Comparison of ENCODE assay signal across 12 cellular contexts in genomic region chr1:206716519-206717236, GRCh38. TPM values are rescaled to one million over a fixed set of nuclear protein-coding genes. Genes with fewer than 3 reads are reported as not detected.
A peak's percentile ranks its signal among the peaks of the same experiment; 100 is the strongest.
DNase-seq lines count a peak whose midpoint lies in the region; ATAC-seq and TF ChIP-seq lines count a peak whose summit lies in the region.
"Had no signal": no experiment of that assay in that cellular context is flagged by ENCODE, and none has a peak within 500 bp of the region (broad histone marks: within the 10 kb centered on the region; RNA-seq: fewer than 3 reads in every experiment).

No MANE protein-coding gene starts in this region.

- no peak for DNase-seq in T-helper 1 cell
- DNase-seq in breast epithelium (ENCODE audit: low spot score in 2 of 2), result no peak
- no peak for DNase-seq in DMS114 treated with DMSO at 0.1 percent for 48 hours (lab: John Stamatoyannopoulos, UW; ENCODE audit: unreplicated experiment)
- DNase-seq: activated gamma-delta T cell; stimulated activated CD4-positive, alpha-beta T cell treated with anti-CD3 and anti-CD28 coated beads, Interleukin-4, amount 100 ng/mL, for 1 hour had no signal

- H3K27ac ChIP-seq in breast epithelium, result peak overlapping the region; percentile 36 to 90
- H3K27ac ChIP-seq in skin epidermis, result peak overlapping the region in 12 of 21 experiments; percentile 6 to 76 (median 30)

- ATAC-seq in HG03460 (IDR thresholded peaks at IDR 0.05; ENCODE audit: unreplicated experiment) (peak; percentile 13), HG03571 (IDR thresholded peaks at IDR 0.05; ENCODE audit: unreplicated experiment) (no peak), HG02981 (IDR thresholded peaks at IDR 0.05; ENCODE audit: unreplicated experiment) (no peak)

- TF ChIP-seq CTCF in breast epithelium (IDR thresholded peaks at IDR 0.05), result no peak

- intact Hi-C loops in breast epithelium (cut with DNase I; ENCODE audit: low total_unique reads), result no loop called here

- H3K4me3 ChIP-seq in breast epithelium (no peak overlapping the region), skin epidermis (no peak overlapping the region)

- TF ChIP-seq POLR2A in breast epithelium (IDR thresholded peaks at IDR 0.05), result no peak

- no peaks in the 10 kb centered on the region for H3K9me3 ChIP-seq in breast epithelium

- peak overlapping the region; percentile 81 for H3K27ac Mint-ChIP-seq in T-helper 1 cell treated with Interleukin-12 subunit alpha and Interleukin-12 subunit beta and Interleukin-4 antibody, amounts not matched to agents 30 μg/mL and 1 μg/mL, for 36 hours

- no peaks in the 10 kb centered on the region for H3K27me3 ChIP-seq in breast epithelium

- H3K4me1 ChIP-seq in breast epithelium, result peaks cover 4 to 10% of the 10 kb centered on the region in 2 donors

- peak overlapping the region; percentile 49 for H3K4me3 Mint-ChIP-seq in T-helper 1 cell treated with Interleukin-12 subunit alpha and Interleukin-12 subunit beta and Interleukin-4 antibody, amounts not matched to agents 30 μg/mL and 1 μg/mL, for 36 hours

- H3K27me3 Mint-ChIP-seq in T-helper 1 cell treated with Interleukin-12 subunit alpha and Interleukin-12 subunit beta and Interleukin-4 antibody, amounts not matched to agents 30 μg/mL and 1 μg/mL, for 36 hours (ENCODE audit: low read depth), result no peaks in the 10 kb centered on the region

- peaks cover 3% of the 10 kb centered on the region for H3K36me3 Mint-ChIP-seq in T-helper 1 cell treated with Interleukin-12 subunit alpha and Interleukin-12 subunit beta and Interleukin-4 antibody, amounts not matched to agents 30 μg/mL and 1 μg/mL, for 36 hours (ENCODE audit: low read depth)

- no peaks in the 10 kb centered on the region for H3K9me3 Mint-ChIP-seq in T-helper 1 cell treated with Interleukin-12 subunit alpha and Interleukin-12 subunit beta and Interleukin-4 antibody, amounts not matched to agents 30 μg/mL and 1 μg/mL, for 36 hours

- no peaks in the 10 kb centered on the region for H3K36me3 ChIP-seq in breast epithelium

- H3K4me1 Mint-ChIP-seq in T-helper 1 cell treated with Interleukin-12 subunit alpha and Interleukin-12 subunit beta and Interleukin-4 antibody, amounts not matched to agents 30 μg/mL and 1 μg/mL, for 36 hours (ENCODE audit: low read depth), result peaks cover 71% of the 10 kb centered on the region

RNA-seq across cellular contexts. Expression of gene MAPKAPK2, which starts 32.0 kb away (rescaled TPM):
- 10 to 100 TPM; 47.4 to 69.2 (median 67.2) TPM for total RNA-seq in breast epithelium

RNA-seq across cellular contexts. Expression of gene IL19, which starts 53.9 kb away (rescaled TPM):
- not detected for total RNA-seq in breast epithelium
- total RNA-seq: fibroblast of lung had no signal

RNA-seq across cellular contexts. Expression of gene IL10, which starts 55.6 kb away (rescaled TPM):
- total RNA-seq in breast epithelium, result 1 to 10 TPM in 2 of 3 donors, under 1 TPM in 1; 0.98 to 5.3 (median 4.3) TPM
- total RNA-seq: fibroblast of lung, SK-MEL-5 had no signal
